Comparison of ENCODE assay signal across 8 cellular contexts in the genomic region with DNA sequence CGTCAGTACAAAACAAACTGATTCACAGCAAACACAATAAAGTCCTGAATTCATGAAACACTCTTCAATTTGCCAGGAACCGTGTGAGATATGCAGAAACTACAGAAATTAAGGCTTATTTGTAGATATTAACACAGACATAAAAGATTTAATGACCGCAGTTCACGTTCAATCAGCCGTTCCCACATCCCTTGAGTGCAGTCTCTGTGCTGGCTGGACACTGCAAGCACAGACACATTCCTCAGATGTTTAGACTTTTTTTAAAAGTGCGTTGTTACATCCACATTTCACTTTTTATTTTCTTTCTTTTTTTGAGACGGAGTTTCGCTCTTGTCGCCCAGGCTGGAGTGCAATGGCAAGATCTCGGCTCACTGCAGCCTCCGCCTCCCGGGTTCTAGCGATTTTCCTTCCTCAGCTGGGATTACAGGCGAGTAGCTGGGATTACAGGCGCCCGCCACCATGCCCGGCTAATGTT. TPM values are rescaled to one million over a fixed set of nuclear protein-coding genes. Genes with fewer than 3 reads are reported as not detected.
A peak's percentile ranks its signal among the peaks of the same experiment; 100 is the strongest.
DNase-seq lines count a peak whose midpoint lies in the region; ATAC-seq and TF ChIP-seq lines count a peak whose summit lies in the region.

No MANE protein-coding gene starts in this region.

- H3K9ac ChIP-seq in endodermal cell (ENCODE audit: extremely low read depth, low read length, poor library complexity, severe bottlenecking) (peak overlapping the region; percentile 81), muscle layer of colon (ENCODE audit: low read length) (no peak overlapping the region)

- peaks cover 41% of the 10 kb centered on the region for H3K79me2 ChIP-seq in OCI-LY7 (ENCODE audit: insufficient read depth, low read depth, low read length)

- POLR2A ChIA-PET in OCI-LY7 (lab: Charles Lee): interaction anchor here (0.9 to 5.1 kb wide), 4 partner anchors 12 to 61 kb away, joined by 3 to 19 read pairs (median 12); partner anchors contain the start of gene PSAT1

- DNase-seq in ELR (ENCODE audit: low read depth) (peak; percentile 46), OCI-LY7 (ENCODE audit: low spot score) (no peak), endodermal cell (no peak), head of caudate nucleus (no peak), NOMO-1 treated with dmso at 0.1 percent for 144 hours (lab: John Stamatoyannopoulos, UW; ENCODE audit: unreplicated experiment) (no peak), ecto neural progenitor cell (ENCODE audit: low spot score) (no peak)

- intact Hi-C loops in OCI-LY7 (cut with micrococcal nuclease; ENCODE audit: unreplicated experiment): loop anchor here (5.0 to 10.0 kb wide), 2 partner anchors 103 to 1061 kb away; partner anchors contain the start of gene VPS13A
- intact Hi-C loops in head of caudate nucleus (cut with DNase I): no loop called here

- CTCF ChIA-PET in OCI-LY7 (lab: Charles Lee; ENCODE audit: unreplicated experiment): no interaction called here

- H3K4me1 ChIP-seq in OCI-LY7 (ENCODE audit: insufficient read depth, low read length, poor library complexity, severe bottlenecking): peaks cover 33% of the 10 kb centered on the region
- H3K4me1 ChIP-seq in endodermal cell (ENCODE audit: control insufficient read depth, insufficient read depth, low read length): peaks cover 3% of the 10 kb centered on the region
- no peaks in the 10 kb centered on the region for H3K4me1 ChIP-seq in muscle layer of colon (ENCODE audit: insufficient read depth, low read length)

- H3K27ac Mint-ChIP-seq in endodermal cell: peak overlapping the region; percentile 98

- H3K27me3 Mint-ChIP-seq in endodermal cell (ENCODE audit: insufficient read depth): no peaks in the 10 kb centered on the region

- H2AFZ ChIP-seq in OCI-LY7 (ENCODE audit: low read length): peak overlapping the region; percentile 76; the same call in 1 of the 2 replicates

- peaks cover 12% of the 10 kb centered on the region for H3K4me1 Mint-ChIP-seq in endodermal cell

- peaks cover 13% of the 10 kb centered on the region for H3K36me3 Mint-ChIP-seq in endodermal cell (ENCODE audit: low read depth)

- TF ChIP-seq CTCF in OCI-LY7 (conservative IDR thresholded peaks at IDR 0.05; ENCODE audit: low read length): no peak
- no peak for TF ChIP-seq CTCF in endodermal cell (conservative IDR thresholded peaks at IDR 0.05)

- 13 to 18% methylated on average over 12 to 17 of the region's 17 CpGs for WGBS in endodermal cell (ENCODE audit: insufficient coverage in 1 of 2, insufficient read length in 1 of 2), 2 experiments

- no peak for ATAC-seq in GM21737 (IDR thresholded peaks at IDR 0.05; ENCODE audit: unreplicated experiment)

- peak overlapping the region; percentile 96 for H3K4me2 ChIP-seq in OCI-LY7 (ENCODE audit: low read length)

- H3K9me3 ChIP-seq in OCI-LY7 (ENCODE audit: low read length): no peaks in the 10 kb centered on the region
- H3K9me3 ChIP-seq in endodermal cell (ENCODE audit: control insufficient read depth, low read length): no peaks in the 10 kb centered on the region
- no peaks in the 10 kb centered on the region for H3K9me3 ChIP-seq in muscle layer of colon (ENCODE audit: low read length)

- H3K36me3 ChIP-seq in OCI-LY7 (ENCODE audit: insufficient read depth, low read length) (peaks cover 14% of the 10 kb centered on the region), endodermal cell (ENCODE audit: control insufficient read depth, insufficient read depth, low read length) (peaks cover 6% of the 10 kb centered on the region), muscle layer of colon (ENCODE audit: insufficient read depth, low read length) (no peaks in the 10 kb centered on the region)

- peak overlapping the region; percentile 92 for H3K4me3 Mint-ChIP-seq in endodermal cell

- no peaks in the 10 kb centered on the region for H3K27me3 ChIP-seq in endodermal cell (ENCODE audit: control insufficient read depth, insufficient read depth, low read length, poor library complexity, severe bottlenecking)
- H3K27me3 ChIP-seq in muscle layer of colon (ENCODE audit: control insufficient read depth in 1 of 2, insufficient read depth in 2 of 2, low read length in 2 of 2): no peaks in the 10 kb centered on the region

- H3K9me3 Mint-ChIP-seq in endodermal cell: no peaks in the 10 kb centered on the region

- H3K4me3 ChIP-seq in OCI-LY7 (ENCODE audit: low read depth, low read length, poor library complexity, severe bottlenecking): peak overlapping the region; percentile 83
- H3K4me3 ChIP-seq in endodermal cell (ENCODE audit: low read length): peak overlapping the region; percentile 89
- H3K4me3 ChIP-seq in muscle layer of colon (ENCODE audit: low read depth in 1 of 2, low read length in 2 of 2): peak overlapping the region; percentile 80 to 89

- no peaks in the 10 kb centered on the region for H3K9me2 ChIP-seq in OCI-LY7 (ENCODE audit: insufficient read depth, low read length)

- TSS peak; percentile 86 for BruUV-seq in OCI-LY7 (replicated peaks; lab: Mats Ljungman, UMichigan)

- peak overlapping the region; percentile 56 for H3K27ac ChIP-seq in OCI-LY7 (ENCODE audit: low read depth, low read length, poor library complexity, severe bottlenecking)
- H3K27ac ChIP-seq in endodermal cell (ENCODE audit: low read depth, low read length): peak overlapping the region; percentile 33
- H3K27ac ChIP-seq in muscle layer of colon (ENCODE audit: low read depth, low read length): peak overlapping the region; percentile 68

- peaks cover 9% of the 10 kb centered on the region; the same call in 1 of the 2 replicates for H4K20me1 ChIP-seq in OCI-LY7 (ENCODE audit: insufficient read depth, low read length)

RNA-seq across cellular contexts. Expression of gene CEP78, which starts 0.5 kb away (rescaled TPM):
- 59.3 and 65.1 TPM in 2 replicates for total RNA-seq in OCI-LY7 (2014; rRNA removed; shearing (Covaris generic))
- total RNA-seq in OCI-LY7 (2022) (49.5 and 58.0 TPM in 2 replicates), endodermal cell (10 to 100 TPM; 52.8 to 71.6 TPM)
- 58.3 TPM for polyA plus RNA-seq in endodermal cell (2013, experiment 1 of 2)
- polyA plus RNA-seq in endodermal cell (2013, experiment 2 of 2): 54.8 TPM
